1 cellular context compared by ENCODE assay signal in the genomic region with DNA sequence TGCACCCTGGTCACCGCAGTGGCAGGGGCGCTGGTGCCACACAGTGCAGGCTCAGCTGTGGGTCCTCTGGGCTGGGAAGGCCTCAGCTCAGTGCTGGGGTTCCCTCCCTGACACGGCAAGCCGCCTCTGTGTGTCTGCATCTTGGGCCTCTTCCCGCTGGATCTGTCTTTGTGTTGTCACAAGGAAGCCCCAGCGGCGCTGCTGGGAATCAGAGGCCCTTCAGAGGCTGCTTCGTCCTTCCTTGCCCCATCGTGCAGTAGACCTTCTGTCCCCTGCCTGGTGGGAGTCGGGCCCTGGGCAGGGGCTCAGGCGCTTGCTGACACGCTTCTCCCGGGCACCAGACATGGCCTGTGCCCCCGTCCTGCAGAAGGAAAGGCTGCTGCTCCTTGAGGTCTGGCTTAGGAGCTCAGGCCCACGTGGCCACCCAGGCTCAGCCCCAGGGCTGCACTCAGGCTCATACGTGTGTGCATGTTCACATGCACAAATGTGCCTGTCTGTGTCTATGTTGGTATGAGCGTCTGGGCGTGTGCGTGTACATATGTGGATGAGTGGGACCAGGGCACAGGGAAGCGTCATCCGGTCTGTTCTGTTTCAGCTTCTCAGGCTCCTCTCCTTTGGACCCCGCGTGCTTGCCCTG.
TF ChIP-seq lines count a peak whose summit lies in the region.

No MANE protein-coding gene starts in this region.

TF ChIP-seq in K562, 482 proteins besides CTCF, POLR2A, EP300 and RAD21 (continued from another document):
- TF ChIP-seq, protein P1, sequence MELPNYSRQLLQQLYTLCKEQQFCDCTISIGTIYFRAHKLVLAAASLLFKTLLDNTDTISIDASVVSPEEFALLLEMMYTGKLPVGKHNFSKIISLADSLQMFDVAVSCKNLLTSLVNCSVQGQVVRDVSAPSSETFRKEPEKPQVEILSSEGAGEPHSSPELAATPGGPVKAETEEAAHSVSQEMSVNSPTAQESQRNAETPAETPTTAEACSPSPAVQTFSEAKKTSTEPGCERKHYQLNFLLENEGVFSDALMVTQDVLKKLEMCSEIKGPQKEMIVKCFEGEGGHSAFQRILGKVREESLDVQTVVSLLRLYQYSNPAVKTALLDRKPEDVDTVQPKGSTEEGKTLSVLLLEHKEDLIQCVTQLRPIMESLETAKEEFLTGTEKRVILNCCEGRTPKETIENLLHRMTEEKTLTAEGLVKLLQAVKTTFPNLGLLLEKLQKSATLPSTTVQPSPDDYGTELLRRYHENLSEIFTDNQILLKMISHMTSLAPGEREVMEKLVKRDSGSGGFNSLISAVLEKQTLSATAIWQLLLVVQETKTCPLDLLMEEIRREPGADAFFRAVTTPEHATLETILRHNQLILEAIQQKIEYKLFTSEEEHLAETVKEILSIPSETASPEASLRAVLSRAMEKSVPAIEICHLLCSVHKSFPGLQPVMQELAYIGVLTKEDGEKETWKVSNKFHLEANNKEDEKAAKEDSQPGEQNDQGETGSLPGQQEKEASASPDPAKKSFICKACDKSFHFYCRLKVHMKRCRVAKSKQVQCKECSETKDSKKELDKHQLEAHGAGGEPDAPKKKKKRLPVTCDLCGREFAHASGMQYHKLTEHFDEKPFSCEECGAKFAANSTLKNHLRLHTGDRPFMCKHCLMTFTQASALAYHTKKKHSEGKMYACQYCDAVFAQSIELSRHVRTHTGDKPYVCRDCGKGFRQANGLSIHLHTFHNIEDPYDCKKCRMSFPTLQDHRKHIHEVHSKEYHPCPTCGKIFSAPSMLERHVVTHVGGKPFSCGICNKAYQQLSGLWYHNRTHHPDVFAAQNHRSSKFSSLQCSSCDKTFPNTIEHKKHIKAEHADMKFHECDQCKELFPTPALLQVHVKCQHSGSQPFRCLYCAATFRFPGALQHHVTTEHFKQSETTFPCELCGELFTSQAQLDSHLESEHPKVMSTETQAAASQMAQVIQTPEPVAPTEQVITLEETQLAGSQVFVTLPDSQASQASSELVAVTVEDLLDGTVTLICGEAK (IDR thresholded peaks at IDR 0.05) = no peak
- TF ChIP-seq, protein P1 (CRISPR knock-in tag; IDR thresholded peaks at IDR 0.05) = no peak
- TF ChIP-seq CGGBP1 (CRISPR knock-in tag; IDR thresholded peaks at IDR 0.05) (no peak), POLR2G (IDR thresholded peaks at IDR 0.05; ENCODE audit: low read depth, low read length) (peak; percentile 58)
